19 cellular contexts compared by ENCODE assay signal in the genomic region with DNA sequence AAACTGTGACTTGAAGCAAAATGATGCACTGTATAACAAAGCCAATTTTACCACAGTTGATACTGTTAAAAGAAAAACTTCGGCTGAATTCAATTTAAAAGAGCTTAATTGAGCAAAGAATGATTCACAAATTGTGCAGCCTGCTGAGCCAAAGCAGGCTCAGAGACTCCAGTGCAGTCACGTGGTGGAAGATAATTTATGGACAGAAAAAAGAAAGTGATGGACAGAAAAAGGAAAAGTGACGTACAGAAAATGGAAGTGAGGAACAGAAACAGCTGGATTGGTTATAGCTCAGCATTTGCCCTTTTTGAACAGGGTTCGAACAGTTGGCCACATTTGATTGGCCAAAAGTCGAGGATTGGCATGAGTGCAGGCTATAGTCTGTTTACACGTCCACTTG. TPM values are rescaled to one million over a fixed set of nuclear protein-coding genes. Genes with fewer than 3 reads are reported as not detected.
A peak's percentile ranks its signal among the peaks of the same experiment; 100 is the strongest.
DNase-seq lines count a peak whose midpoint lies in the region; FAIRE-seq and TF ChIP-seq lines count a peak whose summit lies in the region.
"Had no signal": no experiment of that assay in that cellular context is flagged by ENCODE, and none has a peak within 500 bp of the region (broad histone marks: within the 10 kb centered on the region; RNA-seq: fewer than 3 reads in every experiment).

No MANE protein-coding gene starts in this region.

- no peaks in the 10 kb centered on the region for H3K9me3 Mint-ChIP-seq in activated naive CD4-positive, alpha-beta T cell treated with anti-CD3 and anti-CD28 coated beads, Interleukin-2, amount 50 U/mL, for 24 hours
- no peaks in the 10 kb centered on the region for H3K9me3 Mint-ChIP-seq in astrocyte (ENCODE audit: unreplicated experiment)
- H3K9me3 Mint-ChIP-seq in nephron progenitor cell, result no peaks in the 10 kb centered on the region
- no peaks in the 10 kb centered on the region for H3K9me3 Mint-ChIP-seq in CD14-positive monocyte
- H3K9me3 Mint-ChIP-seq: CD8-positive, alpha-beta T cell; IgD-negative memory B cell had no signal

- DNase-seq in activated naive CD4-positive, alpha-beta T cell treated with anti-CD3 and anti-CD28 coated beads, Interleukin-2, amount 50 U/mL, for 16 hours, result no peak
- peak; percentile 31 for DNase-seq in MV-4-11 (lab: John Stamatoyannopoulos, UW)
- DNase-seq in astrocyte (ENCODE audit: low read depth), result no peak
- DNase-seq in nephron progenitor cell, result no peak
- no peak for DNase-seq in activated T-cell treated with anti-CD3 and anti-CD28 coated beads for 4 hours
- no peak for DNase-seq in NCI-H1417 treated with DMSO at 0.1 percent for 48 hours (lab: John Stamatoyannopoulos, UW)
- no peak for DNase-seq in CD14-positive monocyte (ENCODE audit: low spot score)
- DNase-seq: 8988T; ACHN; Caco-2; CD8-positive, alpha-beta T cell; DND-41; GDM1 had no signal

- peak overlapping the region; percentile 33 for H3K27ac Mint-ChIP-seq in activated naive CD4-positive, alpha-beta T cell treated with anti-CD3 and anti-CD28 coated beads, Interleukin-2, amount 50 U/mL, for 24 hours
- H3K27ac Mint-ChIP-seq in astrocyte (ENCODE audit: unreplicated experiment) (no peak overlapping the region), nephron progenitor cell (peak overlapping the region; percentile 6), CD14-positive monocyte (peak overlapping the region in 2 of 7 donors; percentile 47 to 54)
- H3K27ac Mint-ChIP-seq: CD8-positive, alpha-beta T cell; IgD-negative memory B cell had no signal

- peaks cover 52% of the 10 kb centered on the region for H3K79me2 ChIP-seq in astrocyte (ENCODE audit: insufficient read depth, low read length)

- FAIRE-seq in astrocyte (lab: Jason Lieb, UNC), result no peak
- FAIRE-seq: GM12892, H1 had no signal

- H3K4me3 Mint-ChIP-seq in activated naive CD4-positive, alpha-beta T cell treated with anti-CD3 and anti-CD28 coated beads, Interleukin-2, amount 50 U/mL, for 24 hours, result no peak overlapping the region
- H3K4me3 Mint-ChIP-seq in astrocyte (ENCODE audit: unreplicated experiment) (no peak overlapping the region), nephron progenitor cell (no peak overlapping the region), CD14-positive monocyte (no peak overlapping the region)
- H3K4me3 Mint-ChIP-seq: CD8-positive, alpha-beta T cell; IgD-negative memory B cell had no signal

- no peak overlapping the region for H3K27ac ChIP-seq in astrocyte (ENCODE audit: low read depth, low read length)
- H3K27ac ChIP-seq: BLaER1 treated with 17β-estradiol and CSF1 and Interleukin-3, amounts not matched to agents 10 nM and 100 nM had no signal

- H3K4me2 ChIP-seq in astrocyte (ENCODE audit: low read length), result peak overlapping the region; percentile 1
- H3K4me2 ChIP-seq: BLaER1 treated with 17β-estradiol and CSF1 and Interleukin-3, amounts not matched to agents 10 nM and 100 nM had no signal

- peaks cover 7% of the 10 kb centered on the region for H3K36me3 Mint-ChIP-seq in activated naive CD4-positive, alpha-beta T cell treated with anti-CD3 and anti-CD28 coated beads, Interleukin-2, amount 50 U/mL, for 24 hours
- H3K36me3 Mint-ChIP-seq in astrocyte (ENCODE audit: low read depth, unreplicated experiment), result peaks cover 14% of the 10 kb centered on the region
- H3K36me3 Mint-ChIP-seq in nephron progenitor cell (ENCODE audit: low read depth), result peaks cover 43% of the 10 kb centered on the region
- peaks cover 48 to 58% of the 10 kb centered on the region in 2 donors for H3K36me3 Mint-ChIP-seq in CD14-positive monocyte

- no peaks in the 10 kb centered on the region for H3K27me3 ChIP-seq in astrocyte (ENCODE audit: insufficient read depth, low read length)
- H3K27me3 ChIP-seq: BLaER1 treated with 17β-estradiol and CSF1 and Interleukin-3, amounts not matched to agents 10 nM and 100 nM had no signal

- H3K4me1 ChIP-seq in astrocyte (ENCODE audit: insufficient read depth, low read length), result no peaks in the 10 kb centered on the region
- H3K4me1 ChIP-seq: Caco-2 had no signal

- no peak overlapping the region for H3K4me3 ChIP-seq in astrocyte (ENCODE audit: insufficient read depth, low read depth, low read length)
- H3K4me3 ChIP-seq: BLaER1 treated with 17β-estradiol and CSF1 and Interleukin-3, amounts not matched to agents 10 nM and 100 nM; HAP-1 had no signal

- no peak overlapping the region for H2AFZ ChIP-seq in astrocyte (ENCODE audit: low read depth, low read length)

- no peaks in the 10 kb centered on the region for H3K27me3 Mint-ChIP-seq in activated naive CD4-positive, alpha-beta T cell treated with anti-CD3 and anti-CD28 coated beads, Interleukin-2, amount 50 U/mL, for 24 hours
- no peaks in the 10 kb centered on the region for H3K27me3 Mint-ChIP-seq in astrocyte (ENCODE audit: low read depth, unreplicated experiment)
- peaks cover 6% of the 10 kb centered on the region for H3K27me3 Mint-ChIP-seq in nephron progenitor cell (ENCODE audit: low read depth, poor library complexity)
- H3K27me3 Mint-ChIP-seq in CD14-positive monocyte (ENCODE audit: low read depth in 3 of 3), result peaks cover 0 to 5% (median 0%) of the 10 kb centered on the region in 3 donors

- no peak overlapping the region for H3K9ac ChIP-seq in astrocyte (ENCODE audit: low read length)
- H3K9ac ChIP-seq: BLaER1 treated with 17β-estradiol and CSF1 and Interleukin-3, amounts not matched to agents 10 nM and 100 nM had no signal

- no peaks in the 10 kb centered on the region for H3K36me3 ChIP-seq in astrocyte (ENCODE audit: insufficient read depth, low read length)

- no peaks in the 10 kb centered on the region for H3K9me3 ChIP-seq in astrocyte (ENCODE audit: insufficient read depth, low read depth, low read length)
- H3K9me3 ChIP-seq: BLaER1 treated with 17β-estradiol and CSF1 and Interleukin-3, amounts not matched to agents 10 nM and 100 nM; Caco-2; HAP-1 had no signal

- H4K20me1 ChIP-seq in astrocyte (ENCODE audit: insufficient read depth, low read length), result peaks cover 3% of the 10 kb centered on the region

- no peaks in the 10 kb centered on the region for H3K4me1 Mint-ChIP-seq in activated naive CD4-positive, alpha-beta T cell treated with anti-CD3 and anti-CD28 coated beads, Interleukin-2, amount 50 U/mL, for 24 hours
- H3K4me1 Mint-ChIP-seq in astrocyte (ENCODE audit: low read depth, unreplicated experiment) (peaks cover 4% of the 10 kb centered on the region), nephron progenitor cell (no peaks in the 10 kb centered on the region), CD14-positive monocyte (peaks cover 20% of the 10 kb centered on the region)

- TF ChIP-seq CTCF in astrocyte (IDR thresholded peaks at IDR 0.05; ENCODE audit: insufficient read depth, low read depth, low read length) (no peak), nephron progenitor cell (IDR thresholded peaks at IDR 0.05) (no peak), CD14-positive monocyte (IDR thresholded peaks at IDR 0.05) (no peak)

- intact Hi-C loops in CD14-positive monocyte (cut with micrococcal nuclease), result no loop called here

RNA-seq across cellular contexts. Expression of gene ZSWIM7, which starts 25.7 kb away (rescaled TPM):
- 19.0 and 21.5 TPM in 2 replicates for total RNA-seq in astrocyte
- 10 to 100 TPM; 67.1 to 70.1 TPM for polyA plus RNA-seq in CD14-positive monocyte

RNA-seq across cellular contexts. Expression of gene TTC19, which starts 25.8 kb away (rescaled TPM):
- total RNA-seq in astrocyte, result 21.9 and 25.7 TPM in 2 replicates
- 10 to 100 TPM; 20.6 to 22.2 TPM for polyA plus RNA-seq in CD14-positive monocyte

RNA-seq across cellular contexts. Expression of gene ADORA2B, which starts 28.9 kb away (rescaled TPM):
- total RNA-seq in astrocyte, result 4.0 and 5.5 TPM in 2 replicates
- 1 to 10 TPM; 4.4 to 6.4 TPM for polyA plus RNA-seq in CD14-positive monocyte
- total RNA-seq: CD8-positive, alpha-beta T cell had no signal
